In genomic region chr19:14432817-14433453, GRCh38 we compare ENCODE assay signal across 8 cellular contexts. TPM values are rescaled to one million over a fixed set of nuclear protein-coding genes. Genes with fewer than 3 reads are reported as not detected.
DNase-seq lines count a peak whose midpoint lies in the region; ATAC-seq and TF ChIP-seq lines count a peak whose summit lies in the region.

PKN1 (plus strand) TSS chr19:14433306; CDS start chr19:14433522, 216 bp downstream.

- peak within 1 kb of the TSS; percentile 80 for H3K9ac ChIP-seq in HCT116 (ENCODE audit: low read length)

- H3K4me1 ChIP-seq in HCT116 (ENCODE audit: control insufficient read depth in 1 of 2, insufficient read depth in 2 of 2, low read length in 2 of 2), result peaks cover 21 to 41% of the 10 kb centered on the region in 2 experiments

- H3K4me3 ChIP-seq in HCT116 (replicated peaks in 1 of 2; ENCODE audit: low read depth in 1 of 2, low read length in 2 of 2) (peak within 1 kb of the TSS; percentile 75 to 79), fibroblast of pulmonary artery (replicated peaks; ENCODE audit: low read depth, low read length) (peak within 1 kb of the TSS; percentile 74)

- H3K4me3 Mint-ChIP-seq in Calu3 (ENCODE audit: low read depth, unreplicated experiment), result peak within 1 kb of the TSS; percentile 71
- H3K4me3 Mint-ChIP-seq in activated T-helper 1 cell treated with anti-CD3 and anti-CD28 coated beads, Interleukin-12 subunit alpha, Interleukin-12 subunit beta, Interleukin-2, Interleukin-4 antibody, amounts not matched to agents 30 ng/mL and 10 ng/mL and 1 ng/mL, durations not matched to agents 14 hours and 24 hours and 36 hours, result peak within 1 kb of the TSS; percentile 89
- H3K4me3 Mint-ChIP-seq in natural killer cell treated with Interleukin-12 subunit alpha and Interleukin-12 subunit beta and Interleukin-15 and Interleukin-18, amount 100 ng/mL, for 72 hours, result peak within 1 kb of the TSS; percentile 85

- H3K4me2 ChIP-seq in HCT116 (ENCODE audit: low read length), result peak within 1 kb of the TSS; percentile 99

- H3K79me2 ChIP-seq in HCT116 (ENCODE audit: insufficient read depth, low read length), result peaks cover 39% of the 10 kb centered on the region

- no peak for TF ChIP-seq RAD21 in HCT116 (IDR thresholded peaks at IDR 0.05; ENCODE audit: low read depth)

- RAD21 ChIA-PET in HCT116 (lab: Charles Lee; ENCODE audit: low non-redundant PET in 1 of 2, low total read pairs in 2 of 2, uncharacterized antibody in 2 of 2, unreplicated experiment in 2 of 2), result interaction anchor here in 1 of 2 experiments (0.6 kb wide), 1 partner anchor 297 kb away, joined by 6 read pairs; the partner anchor contains the start of gene ASF1B

- no peaks in the 10 kb centered on the region for H3K9me3 Mint-ChIP-seq in Calu3 (ENCODE audit: low read depth, unreplicated experiment)
- no peaks in the 10 kb centered on the region for H3K9me3 Mint-ChIP-seq in activated T-helper 1 cell treated with anti-CD3 and anti-CD28 coated beads, Interleukin-12 subunit alpha, Interleukin-12 subunit beta, Interleukin-2, Interleukin-4 antibody, amounts not matched to agents 30 ng/mL and 10 ng/mL and 1 ng/mL, durations not matched to agents 14 hours and 24 hours and 36 hours
- H3K9me3 Mint-ChIP-seq in natural killer cell treated with Interleukin-12 subunit alpha and Interleukin-12 subunit beta and Interleukin-15 and Interleukin-18, amount 100 ng/mL, for 72 hours, result no peaks in the 10 kb centered on the region

- no peak for TF ChIP-seq CTCF in Calu3 (IDR thresholded peaks at IDR 0.05; ENCODE audit: unreplicated experiment)
- no peak for TF ChIP-seq CTCF in HCT116 (IDR thresholded peaks at IDR 0.05 in 2 of 3, conservative IDR thresholded peaks at IDR 0.05 in 1 of 3; ENCODE audit: borderline replicate concordance in 1 of 3, insufficient read depth in 1 of 3, low read depth in 2 of 3, low read length in 2 of 3)
- TF ChIP-seq CTCF in fibroblast of pulmonary artery (IDR thresholded peaks at IDR 0.05; ENCODE audit: low read length, missing control alignments), result no peak

- no peaks in the 10 kb centered on the region for H3K27me3 ChIP-seq in HCT116 (ENCODE audit: insufficient read depth, low read length)

- H3K36me3 Mint-ChIP-seq in Calu3 (ENCODE audit: insufficient read depth, unreplicated experiment), result peaks cover 40% of the 10 kb centered on the region
- peaks cover 3% of the 10 kb centered on the region for H3K36me3 Mint-ChIP-seq in activated T-helper 1 cell treated with anti-CD3 and anti-CD28 coated beads, Interleukin-12 subunit alpha, Interleukin-12 subunit beta, Interleukin-2, Interleukin-4 antibody, amounts not matched to agents 30 ng/mL and 10 ng/mL and 1 ng/mL, durations not matched to agents 14 hours and 24 hours and 36 hours (ENCODE audit: low read depth)
- H3K36me3 Mint-ChIP-seq in natural killer cell treated with Interleukin-12 subunit alpha and Interleukin-12 subunit beta and Interleukin-15 and Interleukin-18, amount 100 ng/mL, for 72 hours, result no peaks in the 10 kb centered on the region

- no peaks in the 10 kb centered on the region for H4K20me1 ChIP-seq in HCT116 (ENCODE audit: insufficient read depth)

- intact Hi-C loops in Calu3 (cut with micrococcal nuclease; ENCODE audit: unreplicated experiment), result no loop called here
- intact Hi-C loops in HCT116 (cut with micrococcal nuclease), result loop anchor here (10.0 kb wide), 1 partner anchor 52 kb away; no protein-coding TSS in a partner anchor
- intact Hi-C loops in activated T-helper 1 cell treated with anti-CD3 and anti-CD28 coated beads, Interleukin-12 subunit alpha, Interleukin-12 subunit beta, Interleukin-2, Interleukin-4 antibody, amounts not matched to agents 30 ng/mL and 10 ng/mL and 1 ng/mL, durations not matched to agents 14 hours and 24 hours and 36 hours (cut with micrococcal nuclease), result loop anchor here (1.0 kb wide), 5 partner anchors 7 to 53 kb away; partner anchors contain the start of gene DDX39A

- peaks cover 12% of the 10 kb centered on the region for H3K27me3 Mint-ChIP-seq in Calu3 (ENCODE audit: unreplicated experiment)
- H3K27me3 Mint-ChIP-seq in activated T-helper 1 cell treated with anti-CD3 and anti-CD28 coated beads, Interleukin-12 subunit alpha, Interleukin-12 subunit beta, Interleukin-2, Interleukin-4 antibody, amounts not matched to agents 30 ng/mL and 10 ng/mL and 1 ng/mL, durations not matched to agents 14 hours and 24 hours and 36 hours (ENCODE audit: insufficient read depth), result peaks cover 12% of the 10 kb centered on the region
- H3K27me3 Mint-ChIP-seq in natural killer cell treated with Interleukin-12 subunit alpha and Interleukin-12 subunit beta and Interleukin-15 and Interleukin-18, amount 100 ng/mL, for 72 hours, result no peaks in the 10 kb centered on the region

- CTCF ChIA-PET in Calu3 (lab: Charles Lee) (interaction anchor here (0.8 to 1.0 kb wide), 3 partner anchors 8 to 296 kb away, joined by 4 to 6 read pairs (median 4); partner anchors contain the start of gene ASF1B), HCT116 (lab: Charles Lee) (interaction anchor here (1.3 kb wide), 1 partner anchor 296 kb away, joined by 7 read pairs; the partner anchor contains the start of gene ASF1B)

- H3K9me2 ChIP-seq in HCT116 (ENCODE audit: insufficient read depth), result no peaks in the 10 kb centered on the region

- no peak for TF ChIP-seq POLR2A in HCT116 (IDR thresholded peaks at IDR 0.05; ENCODE audit: borderline replicate concordance, extremely low read depth, insufficient read depth, insufficient read length)

- H2AFZ ChIP-seq in HCT116 (ENCODE audit: low read depth, low read length, poor library complexity, severe bottlenecking), result peak within 1 kb of the TSS; percentile 82

- no peaks in the 10 kb centered on the region for H3K9me3 ChIP-seq in HCT116 (ENCODE audit: control insufficient read depth in 1 of 2, insufficient read depth in 1 of 2, low read depth in 1 of 2, low read length in 2 of 2)

- BruUV-seq in Calu3 (replicated peaks; lab: Mats Ljungman, UMichigan), result no TSS peak
- BruUV-seq in HCT116 (replicated peaks; lab: Mats Ljungman, UMichigan), result no TSS peak

- H3K4me1 Mint-ChIP-seq in Calu3 (ENCODE audit: low read depth, unreplicated experiment), result peaks cover 14% of the 10 kb centered on the region
- H3K4me1 Mint-ChIP-seq in activated T-helper 1 cell treated with anti-CD3 and anti-CD28 coated beads, Interleukin-12 subunit alpha, Interleukin-12 subunit beta, Interleukin-2, Interleukin-4 antibody, amounts not matched to agents 30 ng/mL and 10 ng/mL and 1 ng/mL, durations not matched to agents 14 hours and 24 hours and 36 hours (ENCODE audit: low read depth), result peaks cover 37% of the 10 kb centered on the region
- H3K4me1 Mint-ChIP-seq in natural killer cell treated with Interleukin-12 subunit alpha and Interleukin-12 subunit beta and Interleukin-15 and Interleukin-18, amount 100 ng/mL, for 72 hours (ENCODE audit: low read depth in 2 of 2), result peaks cover 22 to 29% of the 10 kb centered on the region in 2 donors

- peak within 1 kb of the TSS; percentile 95 for H3K27ac ChIP-seq in HCT116 (ENCODE audit: low read depth, low read length)

- no peak within 1 kb of the TSS for H3K27ac Mint-ChIP-seq in Calu3 (ENCODE audit: unreplicated experiment)
- peak within 1 kb of the TSS; percentile 81 for H3K27ac Mint-ChIP-seq in activated T-helper 1 cell treated with anti-CD3 and anti-CD28 coated beads, Interleukin-12 subunit alpha, Interleukin-12 subunit beta, Interleukin-2, Interleukin-4 antibody, amounts not matched to agents 30 ng/mL and 10 ng/mL and 1 ng/mL, durations not matched to agents 14 hours and 24 hours and 36 hours
- H3K27ac Mint-ChIP-seq in natural killer cell treated with Interleukin-12 subunit alpha and Interleukin-12 subunit beta and Interleukin-15 and Interleukin-18, amount 100 ng/mL, for 72 hours, result peak within 1 kb of the TSS; percentile 82 to 83

- POLR2A ChIA-PET in HCT116 (lab: Charles Lee), result interaction anchor here (1.4 kb wide), 1 partner anchor 296 kb away, joined by 3 read pairs; the partner anchor contains the start of gene ASF1B

- H3K36me3 ChIP-seq in HCT116 (ENCODE audit: control insufficient read depth in 1 of 2, insufficient read depth in 2 of 2, low read length in 2 of 2), result no peaks in the 10 kb centered on the region

- peak; percentile 69 for DNase-seq in Calu3
- DNase-seq in HCT116 (ENCODE audit: low read depth, low spot score), result no peak
- DNase-seq in NCI-H82 (lab: John Stamatoyannopoulos, UW), result peak; percentile 86
- peak; percentile 47 for DNase-seq in activated T-helper 1 cell treated with anti-CD3 and anti-CD28 coated beads, Interleukin-12 subunit alpha, Interleukin-12 subunit beta, Interleukin-2, Interleukin-4 antibody, amounts not matched to agents 30 ng/mL and 10 ng/mL and 1 ng/mL, durations not matched to agents 14 hours and 24 hours and 36 hours (ENCODE audit: low spot score)
- peak; percentile 28 for DNase-seq in fibroblast of pulmonary artery (ENCODE audit: low read depth)
- peak; percentile 78 for DNase-seq in natural killer cell treated with Interleukin-12 subunit alpha and Interleukin-12 subunit beta and Interleukin-15 and Interleukin-18, amount 100 ng/mL, for 72 hours (ENCODE audit: low spot score)
- DNase-seq in ureter (ENCODE audit: low spot score), result no peak

- peak; percentile 48 for ATAC-seq in HCT116
- ATAC-seq in natural killer cell treated with Interleukin-12 subunit alpha and Interleukin-12 subunit beta and Interleukin-15 and Interleukin-18, amount 100 ng/mL, for 72 hours, result peak; percentile 70 to 78
- no peak for ATAC-seq in GM19328 (IDR thresholded peaks at IDR 0.05; ENCODE audit: unreplicated experiment)

TF ChIP-seq in HCT116, 20 proteins besides CTCF, POLR2A, EP300 and RAD21 (continues in another document):
- TF ChIP-seq CEBPB (IDR thresholded peaks at IDR 0.05; ENCODE audit: low read depth), result no peak
- TF ChIP-seq JUND (IDR thresholded peaks at IDR 0.05), result no peak

RNA-seq across cellular contexts. Expression of gene PKN1, which starts in this region (rescaled TPM):
- total RNA-seq in Calu3 (2022) (138 and 139 TPM in 2 replicates), HCT116 (2021; ENCODE audit: unreplicated experiment) (248 TPM), ureter (51.7 TPM)
- polyA plus RNA-seq in HCT116 (2012), result 238 and 241 TPM in 2 replicates
- 151 and 180 TPM in 2 replicates for total RNA-seq in activated T-helper 1 cell treated with anti-CD3 and anti-CD28 coated beads, Interleukin-12 subunit alpha, Interleukin-12 subunit beta, Interleukin-2, Interleukin-4 antibody, amounts not matched to agents 30 ng/mL and 10 ng/mL and 1 ng/mL, durations not matched to agents 14 hours and 24 hours and 36 hours
- 100 to 1,000 TPM; 140 to 160 TPM for total RNA-seq in natural killer cell treated with Interleukin-12 subunit alpha and Interleukin-12 subunit beta and Interleukin-15 and Interleukin-18, amount 100 ng/mL, for 72 hours

Comparison
In these comparisons a context has a peak if more than half of its experiments do, and no peak if none do; other contexts are left out.
1. DNase-seq: peak in Calu3 (single experiment), NCI-H82 (single experiment), activated T-helper 1 cell treated with anti-CD3 and anti-CD28 coated beads, Interleukin-12 subunit alpha, Interleukin-12 subunit beta, Interleukin-2, Interleukin-4 antibody, amounts not matched to agents 30 ng/mL and 10 ng/mL and 1 ng/mL, durations not matched to agents 14 hours and 24 hours and 36 hours (single experiment), fibroblast of pulmonary artery (single experiment) and natural killer cell treated with Interleukin-12 subunit alpha and Interleukin-12 subunit beta and Interleukin-15 and Interleukin-18, amount 100 ng/mL, for 72 hours (single experiment); none in HCT116 (single experiment) and ureter (single experiment).
2. Peak in every context shown above with its lines, with median percentiles within 50 percentile points of each other: H3K4me3 Mint-ChIP-seq.